22 cellular contexts compared by ENCODE assay signal in the genomic region with DNA sequence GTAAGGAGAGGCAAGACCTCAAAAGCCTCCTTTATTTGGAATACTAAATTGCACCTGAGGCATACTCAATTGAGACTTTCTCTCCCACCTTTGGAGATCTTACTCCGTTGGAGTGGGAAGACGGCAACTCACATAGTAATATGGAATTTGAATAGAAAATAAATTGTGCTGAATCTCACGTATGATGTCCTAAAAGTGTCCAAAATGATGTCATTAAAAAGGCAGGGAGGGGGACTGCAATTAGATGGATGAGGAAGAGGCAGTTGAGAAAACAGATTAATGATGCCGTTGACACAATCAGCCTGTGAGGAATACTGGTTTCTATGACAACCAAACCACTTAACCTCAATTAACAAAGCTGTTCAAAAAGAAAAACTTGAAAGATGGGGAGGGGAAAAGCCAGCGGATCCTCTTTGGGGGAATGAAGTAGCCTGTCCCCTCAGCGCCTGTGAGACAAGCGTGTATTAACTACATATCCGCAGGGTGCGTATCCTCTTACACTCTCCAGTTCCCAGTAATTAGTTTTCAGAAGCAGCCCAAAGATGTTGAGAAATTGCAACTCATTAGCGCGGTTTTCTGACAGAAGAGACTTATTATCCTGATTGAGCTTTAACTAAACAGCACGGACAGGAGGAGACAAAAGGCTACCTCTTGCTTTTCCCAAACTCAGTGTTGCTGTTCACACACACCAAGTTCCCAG.
DNase-seq lines count a peak whose midpoint lies in the region; ATAC-seq, FAIRE-seq and TF ChIP-seq lines count a peak whose summit lies in the region.
"Had no signal": no experiment of that assay in that cellular context is flagged by ENCODE, and none has a peak within 500 bp of the region (broad histone marks: within the 10 kb centered on the region; RNA-seq: fewer than 3 reads in every experiment).

No MANE protein-coding gene starts in this region.

- H2AFZ ChIP-seq in K562 (ENCODE audit: low read depth, low read length): no peak overlapping the region

- no peak overlapping the region for H3K27ac ChIP-seq in A673 (ENCODE audit: low read depth, low read length, poor library complexity, severe bottlenecking)
- H3K27ac ChIP-seq in K562 (ENCODE audit: extremely low read depth, low read depth, low read length): no peak overlapping the region
- H3K27ac ChIP-seq: C4-2B, gastroesophageal sphincter, prostate gland, VCaP had no signal

- H3K36me3 ChIP-seq in A673 (ENCODE audit: insufficient read depth, low read length, poor library complexity, severe bottlenecking) (no peaks in the 10 kb centered on the region), K562 (ENCODE audit: control insufficient read depth, insufficient read depth, low read length) (no peaks in the 10 kb centered on the region), mucosa of descending colon (ENCODE audit: low read depth) (no peaks in the 10 kb centered on the region)
- H3K36me3 ChIP-seq: gastroesophageal sphincter, prostate gland had no signal

- CTCF ChIA-PET in A673 (lab: Charles Lee) (no interaction called here), K562 (lab: Yijun Ruan, JAX; ENCODE audit: low intra/inter-chr PET ratio) (no interaction called here)

- H3K9me3 ChIP-seq in A673 (ENCODE audit: low read depth, low read length, poor library complexity, severe bottlenecking) (no peaks in the 10 kb centered on the region), K562 (replicated peaks; ENCODE audit: control insufficient read depth, insufficient read depth, low read depth, low read length) (no peaks in the 10 kb centered on the region), mucosa of descending colon (no peaks in the 10 kb centered on the region)
- H3K9me3 ChIP-seq: gastroesophageal sphincter, prostate gland had no signal

- no peaks in the 10 kb centered on the region for H3K79me2 ChIP-seq in K562 (ENCODE audit: control insufficient read depth, insufficient read depth, low read length)

- H3K4me1 ChIP-seq in A673 (ENCODE audit: insufficient read depth, low read length, poor library complexity, severe bottlenecking): peaks cover 11% of the 10 kb centered on the region
- H3K4me1 ChIP-seq in K562 (replicated peaks in 1 of 2; ENCODE audit: control insufficient read depth in 2 of 2, insufficient read depth in 2 of 2, low read length in 2 of 2): no peaks in the 10 kb centered on the region
- H3K4me1 ChIP-seq in mucosa of descending colon (ENCODE audit: low read depth): no peaks in the 10 kb centered on the region
- H3K4me1 ChIP-seq: gastroesophageal sphincter, prostate gland had no signal

- H3K4me2 ChIP-seq in K562 (ENCODE audit: insufficient read depth, low read length): no peak overlapping the region

- BruUV-seq in A673 (replicated peaks; lab: Mats Ljungman, UMichigan): no TSS peak
- no TSS peak for BruUV-seq in K562 (replicated peaks; lab: Mats Ljungman, UMichigan)

- TF ChIP-seq RAD21 in K562 (CRISPR knock-in tag; conservative IDR thresholded peaks at IDR 0.05 in 1 of 2, IDR thresholded peaks at IDR 0.05 in 1 of 2): no peak

- H3K9me1 ChIP-seq in K562 (ENCODE audit: control insufficient read depth, insufficient read depth, low read length): no peaks in the 10 kb centered on the region

- intact Hi-C loops in A673 (cut with micrococcal nuclease; ENCODE audit: unreplicated experiment) (no loop called here), K562 (cut with micrococcal nuclease) (no loop called here), mucosa of descending colon (cut with DNase I, micrococcal nuclease) (no loop called here)

- 4% methylated on average over 10 of the region's 12 CpGs for WGBS in K562 (ENCODE audit: insufficient coverage, low coverage, missing lambda C conversion rate)

- H3K9ac ChIP-seq in K562 (ENCODE audit: insufficient read depth in 1 of 2, low read depth in 2 of 2, low read length in 2 of 2): no peak overlapping the region

- ATAC-seq in K562 (no peak), HG02884 (IDR thresholded peaks at IDR 0.05; ENCODE audit: unreplicated experiment) (no peak), mucosa of descending colon (no peak)
- ATAC-seq: activated CD8-positive, alpha-beta T cell treated with anti-CD3 and anti-CD28 coated beads for 36 hours; gastroesophageal sphincter had no signal

- POLR2A ChIA-PET in A673 (lab: Charles Lee; ENCODE audit: low non-redundant PET) (no interaction called here), K562 (lab: Yijun Ruan, JAX) (no interaction called here)

- H3K4me3 ChIP-seq in A673 (ENCODE audit: low read depth, low read length, poor library complexity, severe bottlenecking) (no peak overlapping the region), K562 (no peak overlapping the region), mucosa of descending colon (no peak overlapping the region)
- H3K4me3 ChIP-seq: gastroesophageal sphincter, prostate gland had no signal

- FAIRE-seq in K562 (lab: Jason Lieb, UNC): no peak

- in situ Hi-C loops in K562 (cut with MboI): loop anchor here (25.0 kb wide), 2 partner anchors 484 to 709 kb away; no protein-coding TSS in a partner anchor

- no peak for TF ChIP-seq CTCF in A673 (conservative IDR thresholded peaks at IDR 0.05; ENCODE audit: low read depth, low read length)
- TF ChIP-seq CTCF in K562 (IDR thresholded peaks at IDR 0.05 in 2 of 3, conservative IDR thresholded peaks at IDR 0.05 in 1 of 3; ENCODE audit: insufficient read depth in 2 of 3, low read depth in 1 of 3, low read length in 3 of 3): no peak
- TF ChIP-seq CTCF in mucosa of descending colon (IDR thresholded peaks at IDR 0.05): no peak

- H3K27me3 ChIP-seq in A673 (replicated peaks; ENCODE audit: insufficient read depth, low read depth, low read length, poor library complexity): no peaks in the 10 kb centered on the region
- no peaks in the 10 kb centered on the region for H3K27me3 ChIP-seq in K562 (ENCODE audit: control insufficient read depth in 2 of 2, insufficient read depth in 2 of 2, low read length in 2 of 2)
- H3K27me3 ChIP-seq: gastroesophageal sphincter had no signal

- no peak for TF ChIP-seq POLR2A in K562 (conservative IDR thresholded peaks at IDR 0.05)

- no peaks in the 10 kb centered on the region for H4K20me1 ChIP-seq in K562 (replicated peaks; ENCODE audit: control insufficient read depth, insufficient read depth, low read length)

- DNase-seq in A673 (ENCODE audit: low spot score) (peak; percentile 6), NCI-H1092 (lab: John Stamatoyannopoulos, UW) (peak; percentile 57), NCI-H2171 treated with DMSO at 0.1 percent for 48 hours (lab: John Stamatoyannopoulos, UW) (peak; percentile 80), K562 (ENCODE audit: extremely low read depth in 1 of 4, low spot score in 3 of 4) (no peak), mucosa of descending colon (no peak), SKM-1 (lab: John Stamatoyannopoulos, UW; ENCODE audit: unreplicated experiment) (no peak), germinal center (ENCODE audit: low spot score) (no peak)
- DNase-seq: ACHN; activated CD8-positive, alpha-beta T cell treated with anti-CD3 and anti-CD28 coated beads for 36 hours; activated naive CD4-positive, alpha-beta T cell treated with Interleukin-2 at 50 U/mL for 16 hours; activated T-cell treated with anti-CD3 and anti-CD28 coated beads, Interleukin-2, amount 50 U/mL, for 24 hours; central memory CD4-positive, alpha-beta T cell; DMS79; mesendoderm; NCI-H510A treated with DMSO at 0.1 percent for 48 hours; stimulated activated CD4-positive, alpha-beta T cell treated with anti-CD3 and anti-CD28 coated beads, Interleukin-4, amount 100 ng/mL, for 4 hours; T-helper 2 cell had no signal

- TF ChIP-seq EP300 in K562 (IDR thresholded peaks at IDR 0.05; ENCODE audit: low read length): no peak

TF ChIP-seq in K562, 482 proteins besides CTCF, POLR2A, EP300 and RAD21:
- no peak for TF ChIP-seq TCF7L2 (IDR thresholded peaks at IDR 0.05; ENCODE audit: low read depth, low read length)
- peak; percentile 41 for TF ChIP-seq RFX1 (IDR thresholded peaks at IDR 0.05)

Comparison
In these comparisons a context has a peak if more than half of its experiments do, and no peak if none do; other contexts are left out.
1. DNase-seq: peak in A673 (single experiment), NCI-H1092 (single experiment) and NCI-H2171 treated with DMSO at 0.1 percent for 48 hours (single experiment); none in K562 (0 of 4), mucosa of descending colon (0 of 3), SKM-1 (single experiment) and germinal center (single experiment).